ENCODE assay signal across 11 cellular contexts in genomic region chr12:47868041-47868440, GRCh38. TPM values are rescaled to one million over a fixed set of nuclear protein-coding genes. Genes with fewer than 3 reads are reported as not detected.
A peak's percentile ranks its signal among the peaks of the same experiment; 100 is the strongest.
DNase-seq lines count a peak whose midpoint lies in the region; ATAC-seq and TF ChIP-seq lines count a peak whose summit lies in the region.
"Had no signal": no experiment of that assay in that cellular context is flagged by ENCODE, and none has a peak within 500 bp of the region (broad histone marks: within the 10 kb centered on the region; RNA-seq: fewer than 3 reads in every experiment).

No MANE protein-coding gene starts in this region.

- H3K36me3 ChIP-seq in PC-9 (ENCODE audit: low read depth) (no peaks in the 10 kb centered on the region), testis (ENCODE audit: low read depth, missing control alignments) (no peaks in the 10 kb centered on the region)

- no peak overlapping the region for H3K4me3 ChIP-seq in cardiac fibroblast (replicated peaks in 1 of 2; ENCODE audit: low read depth in 2 of 2, low read length in 2 of 2)
- no peak overlapping the region for H3K4me3 ChIP-seq in PC-9
- no peak overlapping the region for H3K4me3 ChIP-seq in testis

- H3K9me3 ChIP-seq in PC-9 (ENCODE audit: insufficient read depth, low read depth): no peaks in the 10 kb centered on the region
- H3K9me3 ChIP-seq in testis: no peaks in the 10 kb centered on the region

- no TSS peak for BruUV-seq in PC-9 (replicated peaks; lab: Mats Ljungman, UMichigan)

- H3K4me1 ChIP-seq in PC-9 (replicated peaks; ENCODE audit: insufficient read depth) (no peaks in the 10 kb centered on the region), testis (no peaks in the 10 kb centered on the region)

- no peak overlapping the region for H3K27ac ChIP-seq in PC-9
- H3K27ac ChIP-seq in testis: no peak overlapping the region

- H3K79me2 ChIP-seq in PC-9 (ENCODE audit: low read depth): no peaks in the 10 kb centered on the region

- POLR2A ChIA-PET in PC-9 (lab: Charles Lee; ENCODE audit: unreplicated experiment): no interaction called here

- H3K9me2 ChIP-seq in PC-9 (ENCODE audit: insufficient read depth): no peaks in the 10 kb centered on the region

- H3K27me3 ChIP-seq in PC-9 (ENCODE audit: insufficient read depth, low read depth) (no peaks in the 10 kb centered on the region), testis (no peaks in the 10 kb centered on the region)

- intact Hi-C loops in PC-9 (cut with micrococcal nuclease; ENCODE audit: unreplicated experiment) (no loop called here), testis (cut with DNase I; ENCODE audit: low total_unique reads) (no loop called here)

- H3F3A ChIP-seq in PC-9 (ENCODE audit: insufficient read depth, low read depth): no peaks in the 10 kb centered on the region

- 94 to 96% methylated on average over 2 of the region's 2 CpGs for WGBS in testis, 2 donors

- TF ChIP-seq POLR2A in testis (IDR thresholded peaks at IDR 0.05): no peak

- CTCF ChIA-PET in PC-9 (lab: Charles Lee): interaction anchor here (0.5 kb wide), 1 partner anchor 289 kb away, joined by 3 read pairs; the partner anchor contains the start of gene ASB8

- no peak overlapping the region for H2AFZ ChIP-seq in PC-9

- H4K20me1 ChIP-seq in PC-9 (ENCODE audit: insufficient read depth): no peaks in the 10 kb centered on the region

- H3K4me2 ChIP-seq in PC-9: no peak overlapping the region

- DNase-seq in EH (ENCODE audit: low read depth) (peak; percentile 16), cardiac fibroblast (ENCODE audit: low read depth in 2 of 2) (peak; percentile 34 to 37), NCI-H2081 treated with DMSO at 0.1 percent for 48 hours (lab: John Stamatoyannopoulos, UW) (no peak), PC-9 (no peak), testis (no peak), NCI-H2227 (lab: John Stamatoyannopoulos, UW; ENCODE audit: unreplicated experiment) (no peak)
- DNase-seq: activated CD8-positive, alpha-beta memory T cell treated with anti-CD3 and anti-CD28 coated beads, Interleukin-2, amount 50 U/mL, for 4 hours; DMS153; left ventricle myocardium superior had no signal

- ATAC-seq in GM19463 (IDR thresholded peaks at IDR 0.05; ENCODE audit: unreplicated experiment) (peak; percentile 9), HG03354 (IDR thresholded peaks at IDR 0.05; ENCODE audit: poor library complexity, severe bottlenecking, unreplicated experiment) (peak; percentile 14)
- ATAC-seq: left ventricle myocardium superior had no signal

- TF ChIP-seq CTCF in cardiac fibroblast (IDR thresholded peaks at IDR 0.05; ENCODE audit: low read depth, low read length) (no peak), PC-9 (conservative IDR thresholded peaks at IDR 0.05) (no peak), testis (IDR thresholded peaks at IDR 0.05) (no peak)

RNA-seq across cellular contexts. Expression of gene VDR, which starts 36.8 kb away (rescaled TPM):
- total RNA-seq in PC-9 (2021) (7.5 and 12.3 TPM in 2 replicates), testis (1 to 10 TPM; 1.4 to 2.9 TPM)
- polyA plus RNA-seq in testis (ENCODE audit: insufficient read depth, low read depth, low replicate concordance): 3.7 TPM

RNA-seq across cellular contexts. Expression of gene HDAC7, which starts 48.3 kb away (rescaled TPM):
- total RNA-seq in PC-9 (2021): 106 and 114 TPM in 2 replicates
- 10 to 100 TPM; 39.9 to 70.0 TPM for total RNA-seq in testis
- 28.2 TPM for polyA plus RNA-seq in testis (ENCODE audit: insufficient read depth, low read depth, low replicate concordance)

Comparison
In these comparisons a context has a peak if more than half of its experiments do, and no peak if none do; other contexts are left out.
1. DNase-seq: peak in EH (single experiment) and cardiac fibroblast (2 of 2); none in NCI-H2081 treated with DMSO at 0.1 percent for 48 hours (single experiment), PC-9 (0 of 2), testis (single experiment) and NCI-H2227 (single experiment).